In genomic region chr13:77222909-77223308, GRCh38 we compare ENCODE assay signal across 17 cellular contexts.
"Had no signal": no experiment of that assay in that cellular context is flagged by ENCODE, and none has a peak within 500 bp of the region (broad histone marks: within the 10 kb centered on the region; RNA-seq: fewer than 3 reads in every experiment).

No MANE protein-coding gene starts in this region.

- DNase-seq: activated CD4-positive, alpha-beta T cell treated with anti-CD3 and anti-CD28 coated beads, Interleukin-2, amount 50 U/mL, for 48 hours; activated CD8-positive, alpha-beta memory T cell treated with anti-CD3 and anti-CD28 coated beads, Interleukin-2, amount 50 U/mL, for 4 hours; activated naive CD4-positive, alpha-beta T cell treated with anti-CD3 and anti-CD28 coated beads, Interleukin-2, amount 10 ng/mL, durations not matched to agents 7 days and 5 days; amniotic stem cell; erythroblast; kidney; left ventricle myocardium superior; pancreas; retina; stimulated activated CD4-positive, alpha-beta T cell treated with anti-CD3 and anti-CD28 coated beads, Interleukin-4, amount 100 ng/mL, for 1 hour; stimulated activated CD8-positive, alpha-beta memory T cell treated with anti-CD3 and anti-CD28 coated beads, Interleukin-4, amount 100 ng/mL, for 48 hours had no signal

- H3K27ac Mint-ChIP-seq: activated naive CD4-positive, alpha-beta T cell treated with anti-CD3 and anti-CD28 coated beads, Interleukin-2, amount 10 ng/mL, durations not matched to agents 7 days and 5 days; brain; dendritic cell treated with granulocyte-macrophage colony-stimulating factor and Interleukin-4, amounts not matched to agents 40 ng/mL and 50 ng/mL, for 4 days; neural progenitor cell; T-helper 2 cell treated with Interferon-gamma antibody and Interleukin-4, amounts not matched to agents 5 μg/mL and 100 μg/mL, for 36 hours had no signal

- H3K4me3 ChIP-seq: hepatocyte, neural progenitor cell, pancreas had no signal

- H3K4me1 Mint-ChIP-seq: brain, neural progenitor cell had no signal

- H3K27me3 ChIP-seq: hepatocyte, neural progenitor cell, pancreas had no signal

- H3K27ac ChIP-seq: hepatocyte, neural progenitor cell, pancreas had no signal

- ATAC-seq: left ventricle myocardium superior, pancreas had no signal

- H3K9me3 Mint-ChIP-seq: activated naive CD4-positive, alpha-beta T cell treated with anti-CD3 and anti-CD28 coated beads, Interleukin-2, amount 10 ng/mL, durations not matched to agents 7 days and 5 days; activated T-helper 17 cell treated with anti-CD3 and anti-CD28 coated beads, Interleukin-2, amount 50 U/mL, for 72 hours; brain; dendritic cell treated with granulocyte-macrophage colony-stimulating factor and Interleukin-4, amounts not matched to agents 40 ng/mL and 50 ng/mL, for 4 days; neural progenitor cell; T-helper 2 cell treated with Interferon-gamma antibody and Interleukin-4, amounts not matched to agents 5 μg/mL and 100 μg/mL, for 36 hours had no signal

- H3K27me3 Mint-ChIP-seq: activated naive CD4-positive, alpha-beta T cell treated with anti-CD3 and anti-CD28 coated beads, Interleukin-2, amount 10 ng/mL, durations not matched to agents 7 days and 5 days; activated T-helper 17 cell treated with anti-CD3 and anti-CD28 coated beads, Interleukin-2, amount 50 U/mL, for 72 hours; brain; dendritic cell treated with granulocyte-macrophage colony-stimulating factor and Interleukin-4, amounts not matched to agents 40 ng/mL and 50 ng/mL, for 4 days had no signal

- H3K4me3 Mint-ChIP-seq: activated naive CD4-positive, alpha-beta T cell treated with anti-CD3 and anti-CD28 coated beads, Interleukin-2, amount 10 ng/mL, durations not matched to agents 7 days and 5 days; activated T-helper 17 cell treated with anti-CD3 and anti-CD28 coated beads, Interleukin-2, amount 50 U/mL, for 72 hours; brain; dendritic cell treated with granulocyte-macrophage colony-stimulating factor and Interleukin-4, amounts not matched to agents 40 ng/mL and 50 ng/mL, for 4 days; neural progenitor cell; T-helper 2 cell treated with Interferon-gamma antibody and Interleukin-4, amounts not matched to agents 5 μg/mL and 100 μg/mL, for 36 hours had no signal
